In the genomic region with DNA sequence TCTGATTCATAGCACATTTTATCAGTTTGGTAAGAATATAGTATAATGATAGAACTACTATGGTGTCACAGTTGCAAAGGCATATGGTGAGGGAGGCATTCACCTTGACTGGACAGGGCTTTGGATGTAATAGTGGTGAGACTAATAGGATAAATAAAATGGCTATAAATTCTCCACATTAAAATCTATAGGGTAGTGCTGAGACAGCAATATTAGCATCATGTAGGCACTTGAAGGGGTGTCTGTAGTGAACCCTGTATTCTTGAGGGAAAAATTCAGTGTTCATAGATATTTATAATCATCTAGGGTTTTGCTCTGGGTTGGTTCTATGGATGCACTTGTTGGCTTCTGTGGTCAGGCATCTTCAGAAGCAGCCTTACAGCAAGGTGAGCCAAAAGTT, we compare ENCODE assay signal across 9 cellular contexts. TPM values are rescaled to one million over a fixed set of nuclear protein-coding genes. Genes with fewer than 3 reads are reported as not detected.
"Had no signal": no experiment of that assay in that cellular context is flagged by ENCODE, and none has a peak within 500 bp of the region (broad histone marks: within the 10 kb centered on the region; RNA-seq: fewer than 3 reads in every experiment).

No MANE protein-coding gene starts in this region.

- H2AFZ ChIP-seq: GM23248 had no signal

- H3K9ac ChIP-seq: GM23248, KMS-11 had no signal

- ATAC-seq: HCT116 had no signal

- H3K27ac Mint-ChIP-seq: HFFc6 had no signal

- H3K4me3 Mint-ChIP-seq: HFFc6 had no signal

- H3K4me1 ChIP-seq: HAP-1 had no signal

- FAIRE-seq: HTR-8/SVneo had no signal

- H3K36me3 ChIP-seq: HAP-1 had no signal

- H3K27ac ChIP-seq: GM23248, KMS-11 had no signal

- H3K4me3 ChIP-seq: GM23248, HAP-1 had no signal

- DNase-seq: GM23248, GOT3, H7, HFFc6, KBM-7 had no signal

- H3K4me2 ChIP-seq: KMS-11 had no signal

RNA-seq across cellular contexts. Expression of a gene that starts 59.3 kb away (rescaled TPM):
- total RNA-seq: GM23248, HFFc6 had no signal
- polyA plus RNA-seq: GM23248 had no signal
